Comparison of ENCODE assay signal across 1 cellular context in genomic region chr16:67528870-67529638, GRCh38.
TF ChIP-seq lines count a peak whose summit lies in the region.

No MANE protein-coding gene starts in this region.

TF ChIP-seq in HepG2, 621 proteins besides CTCF, POLR2A, EP300 and RAD21 (continued from another document and continues in another):
- peak; percentile 79 for TF ChIP-seq ZNF687 (CRISPR knock-in tag; IDR thresholded peaks at IDR 0.05)
- peak; percentile 62 for TF ChIP-seq POLR2G (IDR thresholded peaks at IDR 0.05; ENCODE audit: low read depth, low read length)
- TF ChIP-seq TOPORS (CRISPR knock-in tag; IDR thresholded peaks at IDR 0.05): 0 out of 2 replicates have a peak, but pooled peaks have one; percentile 60
- peak; percentile 40; the same call in 1 of the 2 replicates for TF ChIP-seq KLF15 (CRISPR knock-in tag; IDR thresholded peaks at IDR 0.05; ENCODE audit: borderline replicate concordance)
- peak; percentile 53 for TF ChIP-seq PATZ1 (CRISPR knock-in tag; IDR thresholded peaks at IDR 0.05)
- TF ChIP-seq PHF21A (CRISPR knock-in tag; IDR thresholded peaks at IDR 0.05): peak; percentile 54
- TF ChIP-seq MTF1 (CRISPR knock-in tag; IDR thresholded peaks at IDR 0.05): no peak
- TF ChIP-seq FIP1L1 (IDR thresholded peaks at IDR 0.05; ENCODE audit: borderline replicate concordance, insufficient read depth, low read depth, low read length): no peak
- TF ChIP-seq BORCS8-MEF2B (CRISPR knock-in tag; IDR thresholded peaks at IDR 0.05): peak; percentile 63
- TF ChIP-seq GATAD1 (CRISPR knock-in tag; IDR thresholded peaks at IDR 0.05): no peak
- TF ChIP-seq ZNF607 (CRISPR knock-in tag; IDR thresholded peaks at IDR 0.05; ENCODE audit: borderline replicate concordance): peak; percentile 30
- no peak for TF ChIP-seq CREBL2 (CRISPR knock-in tag; IDR thresholded peaks at IDR 0.05; ENCODE audit: borderline replicate concordance)
- TF ChIP-seq PHB2 (IDR thresholded peaks at IDR 0.05; ENCODE audit: partially characterized antibody): no peak
- no peak for TF ChIP-seq ZNF225 (CRISPR knock-in tag; IDR thresholded peaks at IDR 0.05)
- TF ChIP-seq ZSCAN30 (CRISPR knock-in tag; IDR thresholded peaks at IDR 0.05): no peak
- peak; percentile 35; the same call in 1 of the 2 replicates for TF ChIP-seq ZBTB14 (CRISPR knock-in tag; IDR thresholded peaks at IDR 0.05)
- peak; percentile 45 for TF ChIP-seq ARID4A (CRISPR knock-in tag; IDR thresholded peaks at IDR 0.05; ENCODE audit: borderline replicate concordance)
- TF ChIP-seq KDM5B (CRISPR knock-in tag; IDR thresholded peaks at IDR 0.05; ENCODE audit: borderline replicate concordance): peak; percentile 11; the same call in 1 of the 2 replicates
- TF ChIP-seq PCBP2 (optimal IDR thresholded peaks at IDR 0.05; ENCODE audit: low read depth, low read length, poor library complexity, severe bottlenecking): no peak
- TF ChIP-seq SNAI1 (CRISPR knock-in tag; IDR thresholded peaks at IDR 0.05; ENCODE audit: borderline replicate concordance): no peak
- peak; percentile 25; the same call in 1 of the 2 replicates for TF ChIP-seq KLF13 (CRISPR knock-in tag; IDR thresholded peaks at IDR 0.05)
- no peak for TF ChIP-seq TCF12 (IDR thresholded peaks at IDR 0.05)
- peak; percentile 53; the same call in 1 of the 2 replicates for TF ChIP-seq TCF12 (CRISPR knock-in tag; IDR thresholded peaks at IDR 0.05)
- peak; percentile 20; the same call in 1 of the 2 replicates for TF ChIP-seq ZNF546 (CRISPR knock-in tag; conservative IDR thresholded peaks at IDR 0.05)
- no peak for TF ChIP-seq ZBTB34 (CRISPR knock-in tag; IDR thresholded peaks at IDR 0.05)
- TF ChIP-seq KLF9 (CRISPR knock-in tag; IDR thresholded peaks at IDR 0.05; ENCODE audit: low read depth): 0 out of 2 replicates have a peak, but pooled peaks have one; percentile 2
- no peak for TF ChIP-seq MIER2 (CRISPR knock-in tag; IDR thresholded peaks at IDR 0.05)
- TF ChIP-seq FOSL1 (CRISPR knock-in tag; IDR thresholded peaks at IDR 0.05; ENCODE audit: borderline replicate concordance): 0 out of 2 replicates have a peak, but pooled peaks have one; percentile 17
- TF ChIP-seq ZNF772 (CRISPR knock-in tag; IDR thresholded peaks at IDR 0.05): 0 out of 2 replicates have a peak, but pooled peaks have one; percentile 6
- no peak; the same call in 1 of the 2 replicates for TF ChIP-seq AKAP8 (CRISPR knock-in tag; IDR thresholded peaks at IDR 0.05)
- peak; percentile 25; the same call in 1 of the 2 replicates for TF ChIP-seq E2F2 (CRISPR knock-in tag; IDR thresholded peaks at IDR 0.05; ENCODE audit: borderline replicate concordance)
- TF ChIP-seq MXD3 (CRISPR knock-in tag; IDR thresholded peaks at IDR 0.05): peak; percentile 47; the same call in 1 of the 2 replicates
- TF ChIP-seq EZH2 (conservative IDR thresholded peaks at IDR 0.05; ENCODE audit: low read depth, low read length): no peak
- TF ChIP-seq HOXA3 (CRISPR knock-in tag; IDR thresholded peaks at IDR 0.05): peak; percentile 48; the same call in 1 of the 2 replicates
- TF ChIP-seq ZSCAN12 (CRISPR knock-in tag; IDR thresholded peaks at IDR 0.05): 0 out of 2 replicates have a peak, but pooled peaks have one; percentile 20
- TF ChIP-seq SIX4 (CRISPR knock-in tag; IDR thresholded peaks at IDR 0.05): no peak
- peak; percentile 26; the same call in 1 of the 2 replicates for TF ChIP-seq ZNF563 (CRISPR knock-in tag; IDR thresholded peaks at IDR 0.05)
- 0 out of 2 replicates have a peak, but pooled peaks have one; percentile 66 for TF ChIP-seq ISX (CRISPR knock-in tag; conservative IDR thresholded peaks at IDR 0.05)
- TF ChIP-seq ZFP36L1 (CRISPR knock-in tag; IDR thresholded peaks at IDR 0.05): no peak; the same call in 1 of the 2 replicates
- no peak for TF ChIP-seq DDIT3 (CRISPR knock-in tag; IDR thresholded peaks at IDR 0.05)
- TF ChIP-seq SOX5 (CRISPR knock-in tag; IDR thresholded peaks at IDR 0.05; ENCODE audit: borderline replicate concordance): no peak
- TF ChIP-seq FOXK2 (IDR thresholded peaks at IDR 0.05): no peak
- no peak for TF ChIP-seq TCF7 (IDR thresholded peaks at IDR 0.05; ENCODE audit: low read depth)
- TF ChIP-seq PHF20 (CRISPR knock-in tag; IDR thresholded peaks at IDR 0.05): peak; percentile 46; the same call in 1 of the 2 replicates
- TF ChIP-seq HMGA1 (CRISPR knock-in tag; conservative IDR thresholded peaks at IDR 0.05): no peak
- TF ChIP-seq ATAD3A (CRISPR knock-in tag; IDR thresholded peaks at IDR 0.05): no peak
- TF ChIP-seq NBN (conservative IDR thresholded peaks at IDR 0.05): no peak
- 0 out of 2 replicates have a peak, but pooled peaks have one; percentile 24 for TF ChIP-seq ZNF740 (CRISPR knock-in tag; IDR thresholded peaks at IDR 0.05)
- peak; percentile 72; the same call in 1 of the 2 replicates for TF ChIP-seq ATF7-NPFF (CRISPR knock-in tag; IDR thresholded peaks at IDR 0.05; ENCODE audit: low read depth)
- no peak for TF ChIP-seq ZNF260 (CRISPR knock-in tag; IDR thresholded peaks at IDR 0.05; ENCODE audit: borderline replicate concordance, low read depth)
- peak; percentile 66; the same call in 1 of the 3 replicates for TF ChIP-seq MXI1 (IDR thresholded peaks at IDR 0.05; ENCODE audit: borderline replicate concordance, low read depth, low read length)
